8 cellular contexts compared by ENCODE assay signal in genomic region chr22:17266261-17266971, GRCh38. TPM values are rescaled to one million over a fixed set of nuclear protein-coding genes. Genes with fewer than 3 reads are reported as not detected.
DNase-seq lines count a peak whose midpoint lies in the region; ATAC-seq and TF ChIP-seq lines count a peak whose summit lies in the region.

No MANE protein-coding gene starts in this region.

- no peaks in the 10 kb centered on the region for H3K9me3 ChIP-seq in psoas muscle

- peaks cover 26% of the 10 kb centered on the region for H3K4me1 ChIP-seq in psoas muscle

- no peaks in the 10 kb centered on the region for H3K36me3 ChIP-seq in psoas muscle (ENCODE audit: insufficient read depth in 1 of 2, low read depth in 1 of 2)

- H3K4me3 ChIP-seq in psoas muscle, result no peak overlapping the region

- peak; percentile 54 for DNase-seq in activated naive CD4-positive, alpha-beta T cell treated with anti-CD3 and anti-CD28 coated beads for 36 hours
- no peak for DNase-seq in activated naive CD4-positive, alpha-beta T cell treated with Interleukin-2 at 50 U/mL for 16 hours
- DNase-seq in NCI-H1092 treated with DMSO at 0.1 percent for 48 hours (lab: John Stamatoyannopoulos, UW), result peak; percentile 84
- DNase-seq in central memory CD4-positive, alpha-beta T cell, result peak; percentile 10
- peak in 1 of 2 donors; percentile 64 for DNase-seq in psoas muscle
- no peak for DNase-seq in A172 (ENCODE audit: low spot score)
- no peak for DNase-seq in DMS114 treated with DMSO at 0.1 percent for 48 hours (lab: John Stamatoyannopoulos, UW; ENCODE audit: unreplicated experiment)

- no peak overlapping the region for H3K27ac Mint-ChIP-seq in activated naive CD4-positive, alpha-beta T cell treated with anti-CD3 and anti-CD28 coated beads for 36 hours

- H3K4me1 Mint-ChIP-seq in activated naive CD4-positive, alpha-beta T cell treated with anti-CD3 and anti-CD28 coated beads for 36 hours (ENCODE audit: low read depth), result peaks cover 20% of the 10 kb centered on the region

- ATAC-seq in psoas muscle, result peak; percentile 18 to 53 (median 34)
- no peak for ATAC-seq in HG02840 (IDR thresholded peaks at IDR 0.05; ENCODE audit: low FRiP score, unreplicated experiment)

- no peaks in the 10 kb centered on the region for H3K36me3 Mint-ChIP-seq in activated naive CD4-positive, alpha-beta T cell treated with anti-CD3 and anti-CD28 coated beads for 36 hours (ENCODE audit: low read depth)

- CTCF ChIA-PET in activated naive CD4-positive, alpha-beta T cell treated with anti-CD3 and anti-CD28 coated beads for 36 hours (lab: Charles Lee), result interaction anchor here (0.6 to 3.3 kb wide), 9 partner anchors 8 to 235 kb away, joined by 3 to 12 read pairs (median 3); no protein-coding TSS in a partner anchor

- H3K27me3 ChIP-seq in psoas muscle (ENCODE audit: insufficient read depth in 3 of 3, low read length in 2 of 3), result no peaks in the 10 kb centered on the region

- no peaks in the 10 kb centered on the region for H3K9me3 Mint-ChIP-seq in activated naive CD4-positive, alpha-beta T cell treated with anti-CD3 and anti-CD28 coated beads for 36 hours

- H3K4me3 Mint-ChIP-seq in activated naive CD4-positive, alpha-beta T cell treated with anti-CD3 and anti-CD28 coated beads for 36 hours, result no peak overlapping the region

- WGBS in psoas muscle, 3 donors, result 9 to 16% (median 12%) methylated on average over 17 of the region's 17 CpGs

- no peak for TF ChIP-seq CTCF in psoas muscle (IDR thresholded peaks at IDR 0.05)

- intact Hi-C loops in activated naive CD4-positive, alpha-beta T cell treated with anti-CD3 and anti-CD28 coated beads for 36 hours (cut with micrococcal nuclease), result no loop called here
- intact Hi-C loops in psoas muscle (cut with DNase I), result loop anchor here (5.0 to 10.0 kb wide), 3 partner anchors 46 to 228 kb away; no protein-coding TSS in a partner anchor

- no peaks in the 10 kb centered on the region for H3K27me3 Mint-ChIP-seq in activated naive CD4-positive, alpha-beta T cell treated with anti-CD3 and anti-CD28 coated beads for 36 hours (ENCODE audit: low read depth)

- peak overlapping the region; percentile 97 for H3K27ac ChIP-seq in psoas muscle

RNA-seq across cellular contexts. Expression of gene ADA2, which starts 47.2 kb away (rescaled TPM):
- total RNA-seq in activated naive CD4-positive, alpha-beta T cell treated with anti-CD3 and anti-CD28 coated beads for 36 hours, result 1 to 10 TPM; 1.1 to 1.5 TPM
- 1 to 10 TPM; 3.1 to 7.6 (median 6.1) TPM for total RNA-seq in psoas muscle
- 1 to 10 TPM; 1.8 to 2.6 (median 2.1) TPM for polyA plus RNA-seq in psoas muscle
- not detected in 2 replicates for total RNA-seq in A172 (2014; rRNA removed; shearing (Covaris generic))

Comparison
In these comparisons a context has a peak if more than half of its experiments do, and no peak if none do; other contexts are left out.
1. DNase-seq: peak in activated naive CD4-positive, alpha-beta T cell treated with anti-CD3 and anti-CD28 coated beads for 36 hours (single experiment), NCI-H1092 treated with DMSO at 0.1 percent for 48 hours (single experiment) and central memory CD4-positive, alpha-beta T cell (single experiment); none in activated naive CD4-positive, alpha-beta T cell treated with Interleukin-2 at 50 U/mL for 16 hours (single experiment), A172 (single experiment) and DMS114 treated with DMSO at 0.1 percent for 48 hours (single experiment).